In the genomic region with DNA sequence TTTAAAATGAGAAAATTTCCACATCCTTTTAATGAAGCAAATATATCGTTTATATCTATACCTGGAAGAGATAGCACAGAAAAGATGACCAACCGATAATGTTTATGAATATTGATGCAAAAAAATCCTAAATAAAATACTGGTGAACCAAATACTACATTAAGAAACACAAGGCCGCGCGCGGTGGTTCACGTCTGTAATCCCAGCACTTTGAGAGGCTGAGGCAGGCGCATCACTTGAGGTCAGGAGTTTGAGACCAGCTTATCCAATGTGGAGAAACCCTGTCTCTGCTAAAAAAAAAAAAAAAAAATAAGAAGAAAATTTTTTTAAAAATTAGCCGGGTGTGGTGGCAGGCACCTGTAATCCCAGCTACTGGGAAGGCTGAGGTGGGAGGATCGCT, we compare ENCODE assay signal across 17 cellular contexts. TPM values are rescaled to one million over a fixed set of nuclear protein-coding genes. Genes with fewer than 3 reads are reported as not detected.
A peak's percentile ranks its signal among the peaks of the same experiment; 100 is the strongest.
DNase-seq lines count a peak whose midpoint lies in the region; ATAC-seq and TF ChIP-seq lines count a peak whose summit lies in the region.
"Had no signal": no experiment of that assay in that cellular context is flagged by ENCODE, and none has a peak within 500 bp of the region (broad histone marks: within the 10 kb centered on the region; RNA-seq: fewer than 3 reads in every experiment).

No MANE protein-coding gene starts in this region.

- 87 to 88% methylated on average over 9 to 10 of the region's 10 CpGs for WGBS in GM23248 (ENCODE audit: low coverage in 1 of 2, low lambda C conversion rate in 2 of 2, missing lambda C conversion rate in 2 of 2), 2 experiments
- WGBS in hepatocyte (ENCODE audit: low lambda C conversion rate, missing lambda C conversion rate) = 88% methylated on average over 10 of the region's 10 CpGs

- H3K36me3 Mint-ChIP-seq in stimulated activated effector memory CD8-positive, alpha-beta T cell treated with anti-CD3 and anti-CD28 coated beads, Interleukin-12 subunit alpha, Interleukin-12 subunit beta, amount 100 ng/mL, for 72 hours = peaks cover 36% of the 10 kb centered on the region

- H3K4me1 Mint-ChIP-seq in stimulated activated effector memory CD8-positive, alpha-beta T cell treated with anti-CD3 and anti-CD28 coated beads, Interleukin-12 subunit alpha, Interleukin-12 subunit beta, amount 100 ng/mL, for 72 hours = no peaks in the 10 kb centered on the region

- H3K27ac Mint-ChIP-seq in stimulated activated effector memory CD8-positive, alpha-beta T cell treated with anti-CD3 and anti-CD28 coated beads, Interleukin-12 subunit alpha, Interleukin-12 subunit beta, amount 100 ng/mL, for 72 hours = no peak overlapping the region

- in situ Hi-C loops in GM23248 (cut with MboI) = no loop called here

- no peaks in the 10 kb centered on the region for H3K36me3 ChIP-seq in GM23248 (ENCODE audit: low read depth)
- H3K36me3 ChIP-seq in hepatocyte (replicated peaks; ENCODE audit: insufficient read depth, low read depth) = no peaks in the 10 kb centered on the region
- no peaks in the 10 kb centered on the region for H3K36me3 ChIP-seq in osteoblast (ENCODE audit: insufficient read depth, low read length)

- H3K4me3 ChIP-seq in GM23248 = no peak overlapping the region; the same call in 1 of the 2 replicates
- H3K4me3 ChIP-seq in hepatocyte = no peak overlapping the region
- H3K4me3 ChIP-seq in osteoblast (ENCODE audit: insufficient read depth, low read length) = no peak overlapping the region
- H3K4me3 ChIP-seq: SK-N-MC had no signal

- TF ChIP-seq CTCF in VCaP (conservative IDR thresholded peaks at IDR 0.05) (no peak), hepatocyte (IDR thresholded peaks at IDR 0.05; ENCODE audit: poor library complexity) (no peak), osteoblast (IDR thresholded peaks at IDR 0.05; ENCODE audit: extremely low read depth, low read depth, low read length) (no peak)

- no peak for ATAC-seq in stimulated activated effector memory CD8-positive, alpha-beta T cell treated with anti-CD3 and anti-CD28 coated beads, Interleukin-12 subunit alpha, Interleukin-12 subunit beta, amount 100 ng/mL, for 72 hours
- ATAC-seq in activated CD4-positive, CD25-positive, alpha-beta regulatory T cell treated with anti-CD3 and anti-CD28 coated beads, Interleukin-2, amount 50 U/mL, for 24 hours = no peak
- ATAC-seq: HCT116 had no signal

- no peaks in the 10 kb centered on the region for H3K9me3 ChIP-seq in GM23248 (ENCODE audit: low read depth)
- H3K9me3 ChIP-seq in hepatocyte (ENCODE audit: low read depth) = no peaks in the 10 kb centered on the region
- no peaks in the 10 kb centered on the region for H3K9me3 ChIP-seq in osteoblast (ENCODE audit: low read depth, low read length)

- peak overlapping the region; percentile 92 for H3K4me2 ChIP-seq in GM23248 (ENCODE audit: unreplicated experiment)
- peak overlapping the region; percentile 93 for H3K4me2 ChIP-seq in hepatocyte
- H3K4me2 ChIP-seq in osteoblast (ENCODE audit: insufficient read depth, low read length) = peak overlapping the region; percentile 89

- no peaks in the 10 kb centered on the region for H3K79me2 ChIP-seq in GM23248 (ENCODE audit: insufficient read depth)
- no peaks in the 10 kb centered on the region for H3K79me2 ChIP-seq in hepatocyte
- H3K79me2 ChIP-seq in osteoblast (ENCODE audit: insufficient read depth, low read length) = no peaks in the 10 kb centered on the region

- H3K4me3 Mint-ChIP-seq in stimulated activated effector memory CD8-positive, alpha-beta T cell treated with anti-CD3 and anti-CD28 coated beads, Interleukin-12 subunit alpha, Interleukin-12 subunit beta, amount 100 ng/mL, for 72 hours = no peak overlapping the region

- H3K9me2 ChIP-seq in GM23248 (ENCODE audit: insufficient read depth) (no peaks in the 10 kb centered on the region), hepatocyte (replicated peaks; ENCODE audit: insufficient read depth) (no peaks in the 10 kb centered on the region)

- H4K20me1 ChIP-seq in GM23248 (ENCODE audit: insufficient read depth) = no peaks in the 10 kb centered on the region
- H4K20me1 ChIP-seq in hepatocyte (ENCODE audit: insufficient read depth, poor library complexity, severe bottlenecking) = no peaks in the 10 kb centered on the region
- H4K20me1 ChIP-seq in osteoblast (ENCODE audit: insufficient read depth, low read length) = no peaks in the 10 kb centered on the region

- DNase-seq in GM23248 (no peak), hepatocyte (ENCODE audit: low spot score) (no peak), osteoblast (ENCODE audit: insufficient read length, low spot score, missing footprints) (no peak), NCI-H226 (no peak)
- DNase-seq in stimulated activated effector memory CD8-positive, alpha-beta T cell treated with anti-CD3 and anti-CD28 coated beads, Interleukin-12 subunit alpha, Interleukin-12 subunit beta, amount 100 ng/mL, for 72 hours (ENCODE audit: low spot score in 2 of 2) = no peak
- no peak for DNase-seq in activated T-cell treated with anti-CD3 and anti-CD28 coated beads, Interleukin-2, amount 50 U/mL, for 1 hour
- DNase-seq: DMS79 treated with DMSO at 0.1 percent for 48 hours; NCI-H1105; NCI-H510A; NCI-H748 treated with DMSO at 0.1 percent for 48 hours; NK-92 treated with Interleukin-12 subunit alpha and Interleukin-12 subunit beta, amount 100 ng/mL, for 24 hours; SHP77 had no signal

- H3K4me1 ChIP-seq in GM23248 (ENCODE audit: insufficient read depth) (no peaks in the 10 kb centered on the region), hepatocyte (ENCODE audit: insufficient read depth) (no peaks in the 10 kb centered on the region), osteoblast (ENCODE audit: insufficient read depth, low read length) (peaks cover 4% of the 10 kb centered on the region)

- H2AFZ ChIP-seq in GM23248 (no peak overlapping the region), hepatocyte (no peak overlapping the region), osteoblast (ENCODE audit: low read length) (no peak overlapping the region)

- H3K9ac ChIP-seq in GM23248 = no peak overlapping the region

- H3K27me3 ChIP-seq in GM23248 (replicated peaks; ENCODE audit: insufficient read depth) (no peaks in the 10 kb centered on the region), hepatocyte (no peaks in the 10 kb centered on the region), osteoblast (ENCODE audit: insufficient read depth, low read length) (no peaks in the 10 kb centered on the region)

- H3K9me3 Mint-ChIP-seq in stimulated activated effector memory CD8-positive, alpha-beta T cell treated with anti-CD3 and anti-CD28 coated beads, Interleukin-12 subunit alpha, Interleukin-12 subunit beta, amount 100 ng/mL, for 72 hours = no peaks in the 10 kb centered on the region

- H3K27ac ChIP-seq in GM23248 (no peak overlapping the region), VCaP (peak overlapping the region; percentile 66; the same call in 1 of the 2 replicates), hepatocyte (no peak overlapping the region), osteoblast (ENCODE audit: low read depth, low read length) (no peak overlapping the region)
- H3K27ac ChIP-seq: BLaER1 treated with 17β-estradiol and CSF1 and Interleukin-3, amounts not matched to agents 10 nM and 100 nM; SK-N-MC had no signal

- H3F3A ChIP-seq in GM23248 (ENCODE audit: insufficient read depth) = peaks cover 16% of the 10 kb centered on the region

RNA-seq across cellular contexts. Expression of a gene that starts 25.8 kb away (rescaled TPM):
- not detected in 2 replicates for total RNA-seq in GM23248 (2014; rRNA removed; shearing (Covaris generic))
- polyA plus RNA-seq in GM23248 (2016; fragmentation: Nextera tagmentation; extraction: Ambion mirVana) (not detected in 2 replicates), hepatocyte (8.0 and 12.1 TPM in 2 replicates)
- total RNA-seq in hepatocyte (20.4 and 21.2 TPM in 2 replicates), osteoblast (not detected in 2 replicates)

Comparison
In these comparisons a context has a peak if more than half of its experiments do, and no peak if none do; other contexts are left out.
1. RNA of a gene that starts 25.8 kb away (total RNA-seq): 20.4 to 21.2 TPM in hepatocyte; not detected in GM23248 and not detected in osteoblast; every median in the first group is over 10 times any median in the second.
2. Peak in every context shown above with its lines, with median percentiles within 50 percentile points of each other: H3K4me2 ChIP-seq.